Comparison of ENCODE assay signal across 10 cellular contexts in genomic region chr22:39527481-39527961, GRCh38.
DNase-seq lines count a peak whose midpoint lies in the region; FAIRE-seq and TF ChIP-seq lines count a peak whose summit lies in the region.
"Had no signal": no experiment of that assay in that cellular context is flagged by ENCODE, and none has a peak within 500 bp of the region (broad histone marks: within the 10 kb centered on the region; RNA-seq: fewer than 3 reads in every experiment).

No MANE protein-coding gene starts in this region.

- H3K9me3 ChIP-seq in effector memory CD4-positive, alpha-beta T cell (ENCODE audit: control insufficient read depth, low read length) = no peaks in the 10 kb centered on the region
- H3K9me3 ChIP-seq: A549 had no signal

- no peak overlapping the region for H3K4me3 ChIP-seq in effector memory CD4-positive, alpha-beta T cell (ENCODE audit: insufficient read depth, low read depth, low read length, poor library complexity, severe bottlenecking)
- H3K4me3 ChIP-seq in retinal pigment epithelial cell (ENCODE audit: low read length) = no peak overlapping the region
- H3K4me3 ChIP-seq: A549 had no signal

- peaks cover 77% of the 10 kb centered on the region for H3K4me1 ChIP-seq in effector memory CD4-positive, alpha-beta T cell (ENCODE audit: control insufficient read depth, insufficient read depth, low read length, poor library complexity, severe bottlenecking)

- peaks cover 44% of the 10 kb centered on the region for H3K36me3 ChIP-seq in effector memory CD4-positive, alpha-beta T cell (ENCODE audit: control insufficient read depth, insufficient read depth, low read length)

- DNase-seq in DMS153 (lab: John Stamatoyannopoulos, UW) (peak; percentile 62), DMS153 treated with DMSO at 0.1 percent for 48 hours (lab: John Stamatoyannopoulos, UW; ENCODE audit: unreplicated experiment) (no peak), NCI-H82 treated with DMSO at 0.1 percent for 48 hours (lab: John Stamatoyannopoulos, UW; ENCODE audit: unreplicated experiment) (peak; percentile 54), retinal pigment epithelial cell (ENCODE audit: low read depth) (peak; percentile 74), NCI-H226 (no peak), RCC 7860 (ENCODE audit: low spot score) (no peak), GM13976 (ENCODE audit: low spot score) (no peak)
- no peak for DNase-seq in effector memory CD4-positive, alpha-beta T cell

- no peak for FAIRE-seq in RCC 7860 (lab: Jason Lieb, UNC)
- FAIRE-seq: A549, frontal cortex had no signal

- in situ Hi-C loops in GM13976 (cut with MboI; ENCODE audit: low sequenced_read_pairs, unreplicated experiment) = loop anchor here (25.0 kb wide), 2 partner anchors 660 to 835 kb away; partner anchors contain the start of genes SGSM3 and TNRC6B

- no peaks in the 10 kb centered on the region for H3K27me3 ChIP-seq in effector memory CD4-positive, alpha-beta T cell (replicated peaks; ENCODE audit: control insufficient read depth, insufficient read depth, low read length, poor library complexity, severe bottlenecking)

- H3K27ac ChIP-seq in effector memory CD4-positive, alpha-beta T cell (ENCODE audit: insufficient read depth, low read length, poor library complexity, severe bottlenecking) = peak overlapping the region; percentile 51
- H3K27ac ChIP-seq: A549 had no signal

- no peak for TF ChIP-seq CTCF in retinal pigment epithelial cell (conservative IDR thresholded peaks at IDR 0.05; ENCODE audit: low read depth, low read length)
- no peak for TF ChIP-seq CTCF in GM13976 (IDR thresholded peaks at IDR 0.05; ENCODE audit: borderline replicate concordance, control extremely low read depth, extremely low read depth, insufficient read depth, missing control alignments)

Comparison
In these comparisons a context has a peak if more than half of its experiments do, and no peak if none do; other contexts are left out.
1. DNase-seq: peak in DMS153 (single experiment), NCI-H82 treated with DMSO at 0.1 percent for 48 hours (single experiment) and retinal pigment epithelial cell (single experiment); none in DMS153 treated with DMSO at 0.1 percent for 48 hours (single experiment), effector memory CD4-positive, alpha-beta T cell (0 of 3), NCI-H226 (single experiment), RCC 7860 (single experiment) and GM13976 (single experiment).